In genomic region chr1:212675675-212676074, GRCh38 we compare ENCODE assay signal across 35 cellular contexts.
"Had no signal": no experiment of that assay in that cellular context is flagged by ENCODE, and none has a peak within 500 bp of the region (broad histone marks: within the 10 kb centered on the region; RNA-seq: fewer than 3 reads in every experiment).

No MANE protein-coding gene starts in this region.

- FAIRE-seq: astrocyte, TTC549 had no signal

- H3K4me3 Mint-ChIP-seq: activated B cell treated with CpG ODN at 0.5 μM for 24 hours; activated CD4-positive, alpha-beta memory T cell treated with anti-CD3 and anti-CD28 coated beads for 36 hours; activated CD4-positive, alpha-beta T cell treated with anti-CD3 and anti-CD28 coated beads, Interleukin-2, amount 10 ng/mL, durations not matched to agents 24 days and 14 days; activated CD8-positive, alpha-beta T cell treated with anti-CD3 and anti-CD28 coated beads for 36 hours; activated naive CD4-positive, alpha-beta T cell treated with anti-CD3 and anti-CD28 coated beads for 36 hours; activated naive CD8-positive, alpha-beta T cell treated with anti-CD3 and anti-CD28 coated beads for 36 hours; activated T-cell treated with anti-CD3 and anti-CD28 coated beads, Interleukin-2, amount 50 U/mL, for 4 hours; activated T-cell treated with anti-CD3 and anti-CD28 coated beads, Interleukin-2, amount 50 U/mL, for 72 hours; activated T-helper 1 cell treated with anti-CD3 and anti-CD28 coated beads, Interleukin-12 subunit alpha, Interleukin-12 subunit beta, Interleukin-2, Interleukin-4 antibody, amounts not matched to agents 30 ng/mL and 10 ng/mL and 1 ng/mL, durations not matched to agents 14 hours and 24 hours and 36 hours; activated T-helper 17 cell treated with anti-CD3 and anti-CD28 coated beads, Interleukin-2, amount 50 U/mL, for 72 hours; T-helper 2 cell treated with Interferon-gamma antibody and Interleukin-4, amounts not matched to agents 5 μg/mL and 100 μg/mL, for 36 hours had no signal

- H3K4me1 ChIP-seq: adrenal gland, body of pancreas, breast epithelium had no signal

- H3K9me3 Mint-ChIP-seq: activated B cell treated with CpG ODN at 0.5 μM for 24 hours; activated CD4-positive, alpha-beta memory T cell treated with anti-CD3 and anti-CD28 coated beads for 36 hours; activated CD4-positive, alpha-beta T cell treated with anti-CD3 and anti-CD28 coated beads, Interleukin-2, amount 10 ng/mL, durations not matched to agents 24 days and 14 days; activated CD8-positive, alpha-beta T cell treated with anti-CD3 and anti-CD28 coated beads for 36 hours; activated naive CD4-positive, alpha-beta T cell treated with anti-CD3 and anti-CD28 coated beads for 36 hours; activated naive CD4-positive, alpha-beta T cell treated with anti-CD3 and anti-CD28 coated beads, Interleukin-2, amount 50 U/mL, for 72 hours; activated naive CD8-positive, alpha-beta T cell treated with anti-CD3 and anti-CD28 coated beads for 36 hours; activated T-cell treated with anti-CD3 and anti-CD28 coated beads, Interleukin-2, amount 50 U/mL, for 4 hours; activated T-cell treated with anti-CD3 and anti-CD28 coated beads, Interleukin-2, amount 50 U/mL, for 72 hours; activated T-helper 1 cell treated with anti-CD3 and anti-CD28 coated beads, Interleukin-12 subunit alpha, Interleukin-12 subunit beta, Interleukin-2, Interleukin-4 antibody, amounts not matched to agents 30 ng/mL and 10 ng/mL and 1 ng/mL, durations not matched to agents 14 hours and 24 hours and 36 hours; activated T-helper 17 cell treated with anti-CD3 and anti-CD28 coated beads, Interleukin-2, amount 50 U/mL, for 72 hours; T-helper 2 cell treated with Interferon-gamma antibody and Interleukin-4, amounts not matched to agents 5 μg/mL and 100 μg/mL, for 36 hours had no signal

- H3K4me3 ChIP-seq: adrenal gland, body of pancreas, breast epithelium had no signal

- H3K27me3 ChIP-seq: adrenal gland, body of pancreas, brain microvascular endothelial cell, breast epithelium had no signal

- H3K9me3 ChIP-seq: adrenal gland, body of pancreas, breast epithelium had no signal

- H3K27ac Mint-ChIP-seq: activated B cell treated with CpG ODN at 0.5 μM for 24 hours; activated CD4-positive, alpha-beta memory T cell treated with anti-CD3 and anti-CD28 coated beads for 36 hours; activated CD4-positive, alpha-beta T cell treated with anti-CD3 and anti-CD28 coated beads, Interleukin-2, amount 10 ng/mL, durations not matched to agents 24 days and 14 days; activated CD8-positive, alpha-beta T cell treated with anti-CD3 and anti-CD28 coated beads for 36 hours; activated naive CD4-positive, alpha-beta T cell treated with anti-CD3 and anti-CD28 coated beads for 36 hours; activated naive CD4-positive, alpha-beta T cell treated with anti-CD3 and anti-CD28 coated beads, Interleukin-2, amount 50 U/mL, for 72 hours; activated naive CD8-positive, alpha-beta T cell treated with anti-CD3 and anti-CD28 coated beads for 36 hours; activated T-cell treated with anti-CD3 and anti-CD28 coated beads, Interleukin-2, amount 50 U/mL, for 72 hours; activated T-helper 1 cell treated with anti-CD3 and anti-CD28 coated beads, Interleukin-12 subunit alpha, Interleukin-12 subunit beta, Interleukin-2, Interleukin-4 antibody, amounts not matched to agents 30 ng/mL and 10 ng/mL and 1 ng/mL, durations not matched to agents 14 hours and 24 hours and 36 hours; activated T-helper 17 cell treated with anti-CD3 and anti-CD28 coated beads, Interleukin-2, amount 50 U/mL, for 72 hours; T-helper 2 cell treated with Interferon-gamma antibody and Interleukin-4, amounts not matched to agents 5 μg/mL and 100 μg/mL, for 36 hours had no signal

- H3K27ac ChIP-seq: adrenal gland, body of pancreas, brain microvascular endothelial cell, breast epithelium, VCaP had no signal

- H3K36me3 Mint-ChIP-seq: activated CD4-positive, alpha-beta memory T cell treated with anti-CD3 and anti-CD28 coated beads for 36 hours; activated naive CD4-positive, alpha-beta T cell treated with anti-CD3 and anti-CD28 coated beads, Interleukin-2, amount 50 U/mL, for 72 hours; activated naive CD8-positive, alpha-beta T cell treated with anti-CD3 and anti-CD28 coated beads for 36 hours had no signal

- DNase-seq: activated B cell treated with CpG ODN at 0.5 μM for 24 hours; activated CD4-positive, alpha-beta memory T cell treated with anti-CD3 and anti-CD28 coated beads for 36 hours; activated CD4-positive, alpha-beta T cell treated with anti-CD3 and anti-CD28 coated beads for 4 hours; activated CD4-positive, alpha-beta T cell treated with anti-CD3 and anti-CD28 coated beads, Interleukin-2, amount 10 ng/mL, durations not matched to agents 24 days and 14 days; activated CD4-positive, alpha-beta T cell treated with anti-CD3 and anti-CD28 coated beads, Interleukin-2, amount 50 U/mL, for 1 hour; activated CD4-positive, alpha-beta T cell treated with anti-CD3 and anti-CD28 coated beads, Interleukin-2, amount 50 U/mL, for 4 hours; activated CD4-positive, CD25-positive, alpha-beta regulatory T cell treated with anti-CD3 and anti-CD28 coated beads, Interleukin-2, amount 50 U/mL, for 72 hours; activated CD8-positive, alpha-beta memory T cell treated with anti-CD3 and anti-CD28 coated beads, Interleukin-2, amount 50 U/mL, for 4 hours; activated CD8-positive, alpha-beta T cell treated with anti-CD3 and anti-CD28 coated beads for 36 hours; activated effector memory CD4-positive, alpha-beta T cell treated with anti-CD3 and anti-CD28 coated beads, Interleukin-2, amount 50 U/mL, for 16 hours; activated gamma-delta T cell treated with Interleukin-2 at 50 U/mL for 16 hours; activated naive CD4-positive, alpha-beta T cell; activated naive CD4-positive, alpha-beta T cell treated with anti-CD3 and anti-CD28 coated beads for 36 hours; activated naive CD4-positive, alpha-beta T cell treated with anti-CD3 and anti-CD28 coated beads, Interleukin-2, amount 50 U/mL, for 16 hours; activated naive CD8-positive, alpha-beta T cell treated with anti-CD3 and anti-CD28 coated beads for 36 hours; activated T-cell treated with anti-CD3 and anti-CD28 coated beads for 4 hours; activated T-cell treated with anti-CD3 and anti-CD28 coated beads, Interleukin-2, amount 50 U/mL, for 1 hour; activated T-cell treated with anti-CD3 and anti-CD28 coated beads, Interleukin-2, amount 50 U/mL, for 4 hours; activated T-cell treated with anti-CD3 and anti-CD28 coated beads, Interleukin-2, amount 50 U/mL, for 72 hours; adrenal gland; amniotic stem cell; aorta; body of pancreas; brain microvascular endothelial cell; central memory CD4-positive, alpha-beta T cell; T-helper 2 cell; T-helper 9 cell had no signal

- H3K36me3 ChIP-seq: adrenal gland, brain microvascular endothelial cell, breast epithelium had no signal

- ATAC-seq: activated CD8-positive, alpha-beta T cell treated with anti-CD3 and anti-CD28 coated beads for 36 hours; activated naive CD4-positive, alpha-beta T cell treated with anti-CD3 and anti-CD28 coated beads, Interleukin-2, amount 50 U/mL, for 72 hours; activated T-cell treated with anti-CD3 and anti-CD28 coated beads, Interleukin-2, amount 50 U/mL, for 4 hours; activated T-cell treated with anti-CD3 and anti-CD28 coated beads, Interleukin-2, amount 50 U/mL, for 72 hours; activated T-helper 17 cell treated with anti-CD3 and anti-CD28 coated beads, Interleukin-2, amount 50 U/mL, for 72 hours; body of pancreas had no signal
